8 cellular contexts compared by ENCODE assay signal in genomic region chr2:101699939-101700442, GRCh38. TPM values are rescaled to one million over a fixed set of nuclear protein-coding genes. Genes with fewer than 3 reads are reported as not detected.
DNase-seq lines count a peak whose midpoint lies in the region; ATAC-seq, FAIRE-seq and TF ChIP-seq lines count a peak whose summit lies in the region.

No MANE protein-coding gene starts in this region.

- peaks cover 35% of the 10 kb centered on the region for H3K4me1 Mint-ChIP-seq in activated naive CD8-positive, alpha-beta T cell treated with anti-CD3 and anti-CD28 coated beads, Interleukin-2, amount 50 U/mL, for 24 hours

- H3K79me2 ChIP-seq in SU-DHL-6 (ENCODE audit: insufficient read depth, low read length): peaks cover 58% of the 10 kb centered on the region

- peaks cover 6% of the 10 kb centered on the region for H3K4me1 ChIP-seq in iPS-15b (ENCODE audit: control insufficient read depth, insufficient read depth, low read length)
- H3K4me1 ChIP-seq in spleen: peaks cover 19 to 80% (median 60%) of the 10 kb centered on the region in 6 donors

- no peaks in the 10 kb centered on the region for H4K20me1 ChIP-seq in SU-DHL-6 (ENCODE audit: low read depth, low read length)

- peaks cover 15% of the 10 kb centered on the region for H3K36me3 Mint-ChIP-seq in activated naive CD8-positive, alpha-beta T cell treated with anti-CD3 and anti-CD28 coated beads, Interleukin-2, amount 50 U/mL, for 24 hours (ENCODE audit: low read depth)

- H3K9me3 Mint-ChIP-seq in activated naive CD8-positive, alpha-beta T cell treated with anti-CD3 and anti-CD28 coated beads, Interleukin-2, amount 50 U/mL, for 24 hours: peaks cover 9% of the 10 kb centered on the region

- peaks cover 6% of the 10 kb centered on the region for H3K27me3 Mint-ChIP-seq in activated naive CD8-positive, alpha-beta T cell treated with anti-CD3 and anti-CD28 coated beads, Interleukin-2, amount 50 U/mL, for 24 hours

- no peak overlapping the region for H2AFZ ChIP-seq in SU-DHL-6 (ENCODE audit: low read depth, low read length, severe bottlenecking)

- no peak overlapping the region for H3K4me3 Mint-ChIP-seq in activated naive CD8-positive, alpha-beta T cell treated with anti-CD3 and anti-CD28 coated beads, Interleukin-2, amount 50 U/mL, for 24 hours

- H3F3A ChIP-seq in SU-DHL-6 (ENCODE audit: insufficient read depth): peaks cover 59% of the 10 kb centered on the region

- H3K9ac ChIP-seq in SU-DHL-6 (ENCODE audit: low read length) (peak overlapping the region; percentile 81), iPS-15b (ENCODE audit: low read depth, low read length) (no peak overlapping the region)

- H3K27ac ChIP-seq in SU-DHL-6 (ENCODE audit: low read depth, low read length): peak overlapping the region; percentile 100
- peak overlapping the region in 7 of 8 donors; percentile 69 to 91 (median 87) for H3K27ac ChIP-seq in spleen

- H3K9me2 ChIP-seq in SU-DHL-6 (replicated peaks; ENCODE audit: insufficient read depth, low read length): no peaks in the 10 kb centered on the region

- TF ChIP-seq CTCF in SU-DHL-6 (IDR thresholded peaks at IDR 0.05; ENCODE audit: insufficient read depth, low read length, poor library complexity, severe bottlenecking) (no peak), spleen (IDR thresholded peaks at IDR 0.05 in 8 of 11, conservative IDR thresholded peaks at IDR 0.05 in 3 of 11) (no peak)

- no peak for ATAC-seq in activated naive CD8-positive, alpha-beta T cell treated with anti-CD3 and anti-CD28 coated beads, Interleukin-2, amount 50 U/mL, for 24 hours

- peak overlapping the region; percentile 90 for H3K4me2 ChIP-seq in SU-DHL-6 (ENCODE audit: low read depth, low read length, poor library complexity, severe bottlenecking)

- no peak overlapping the region for H3K27ac Mint-ChIP-seq in activated naive CD8-positive, alpha-beta T cell treated with anti-CD3 and anti-CD28 coated beads, Interleukin-2, amount 50 U/mL, for 24 hours

- H3K4me3 ChIP-seq in SU-DHL-6 (ENCODE audit: insufficient read depth, low read length, poor library complexity, severe bottlenecking) (peak overlapping the region; percentile 92), iPS-15b (ENCODE audit: low read depth, low read length) (peak overlapping the region; percentile 88), spleen (peak overlapping the region; percentile 46 to 72 (median 64))

- intact Hi-C loops in spleen (cut with DNase I; ENCODE audit: low total_unique reads): loop anchor here (5.0 kb wide), 1 partner anchor 132 kb away; no protein-coding TSS in a partner anchor

- TF ChIP-seq POLR2A in H54 (IDR thresholded peaks at IDR 0.05; ENCODE audit: low read depth, low read length): no peak
- no peak for TF ChIP-seq POLR2A in spleen (IDR thresholded peaks at IDR 0.05)

- no peaks in the 10 kb centered on the region for H3K27me3 ChIP-seq in SU-DHL-6 (ENCODE audit: low read length)
- H3K27me3 ChIP-seq in iPS-15b (ENCODE audit: control insufficient read depth, insufficient read depth, low read length): no peaks in the 10 kb centered on the region
- H3K27me3 ChIP-seq in spleen (replicated peaks in 1 of 7): no peaks in the 10 kb centered on the region

- no peak for FAIRE-seq in H54 (lab: Jason Lieb, UNC)

- H3K9me3 ChIP-seq in SU-DHL-6 (ENCODE audit: insufficient read depth, low read length): no peaks in the 10 kb centered on the region
- no peaks in the 10 kb centered on the region for H3K9me3 ChIP-seq in iPS-15b (ENCODE audit: control insufficient read depth, insufficient read depth, low read length)
- no peaks in the 10 kb centered on the region for H3K9me3 ChIP-seq in spleen

- peak; percentile 40 for DNase-seq in H54 (ENCODE audit: insufficient read length, low spot score)
- DNase-seq in spleen: no peak
- no peak for DNase-seq in COR-L47 (lab: John Stamatoyannopoulos, UW)
- DNase-seq in NCI-H2171 treated with DMSO at 0.1 percent for 48 hours (lab: John Stamatoyannopoulos, UW): no peak
- DNase-seq in CD1c-positive myeloid dendritic cell (ENCODE audit: extremely low spot score): no peak
- no peak for DNase-seq in activated naive CD8-positive, alpha-beta T cell treated with anti-CD3 and anti-CD28 coated beads, Interleukin-2, amount 50 U/mL, for 24 hours

- H3K36me3 ChIP-seq in SU-DHL-6 (ENCODE audit: low read length) (peaks cover 9% of the 10 kb centered on the region; the same call in 1 of the 2 replicates), iPS-15b (ENCODE audit: control insufficient read depth, insufficient read depth, low read length) (no peaks in the 10 kb centered on the region), spleen (peaks cover 0 to 16% (median 0%) of the 10 kb centered on the region in 6 donors)

- 51 to 71% (median 63%) methylated on average over 8 of the region's 8 CpGs for WGBS in spleen, 5 donors

RNA-seq across cellular contexts. Expression of gene MAP4K4, which starts 2.5 kb away (rescaled TPM):
- total RNA-seq in spleen: 100 to 1,000 TPM in 1 of 7 donors, 10 to 100 TPM in 6; 69.5 to 108 (median 73.1) TPM
- polyA plus RNA-seq in spleen: 10 to 100 TPM; 16.7 to 19.0 (median 17.3) TPM
